In genomic region chr19:47006496-47006895, GRCh38 we compare ENCODE assay signal across 20 cellular contexts. TPM values are rescaled to one million over a fixed set of nuclear protein-coding genes. Genes with fewer than 3 reads are reported as not detected.
A peak's percentile ranks its signal among the peaks of the same experiment; 100 is the strongest.
DNase-seq lines count a peak whose midpoint lies in the region; ATAC-seq, FAIRE-seq and TF ChIP-seq lines count a peak whose summit lies in the region.
"Had no signal": no experiment of that assay in that cellular context is flagged by ENCODE, and none has a peak within 500 bp of the region (broad histone marks: within the 10 kb centered on the region; RNA-seq: fewer than 3 reads in every experiment).

No MANE protein-coding gene starts in this region.

- peaks cover 1% of the 10 kb centered on the region; the same call in 1 of the 2 replicates for H3K79me1 ChIP-seq in H1 (ENCODE audit: low read depth, low read length)
- H3K79me1 ChIP-seq in neuronal stem cell (ENCODE audit: low read depth, low read length): peaks cover 2% of the 10 kb centered on the region

- H2BK15ac ChIP-seq in H1 (ENCODE audit: low read length) (no peak overlapping the region), neuronal stem cell (ENCODE audit: low read length) (no peak overlapping the region)

- H3K27ac Mint-ChIP-seq in effector memory CD8-positive, alpha-beta T cell: peak overlapping the region in 1 of 2 donors; percentile 41
- H3K27ac Mint-ChIP-seq: CD4-positive, alpha-beta T cell had no signal

- no peak overlapping the region for H2AFZ ChIP-seq in H1 (ENCODE audit: low read length)
- H2AFZ ChIP-seq in neuronal stem cell (ENCODE audit: low read length): no peak overlapping the region
- no peak overlapping the region for H2AFZ ChIP-seq in SK-N-SH (ENCODE audit: low read depth)

- no peak overlapping the region for H4K91ac ChIP-seq in H1 (replicated peaks; ENCODE audit: insufficient read length, low read length)
- no peak overlapping the region for H4K91ac ChIP-seq in neuronal stem cell (ENCODE audit: low read depth, low read length, poor library complexity)

- H3K4ac ChIP-seq in H1 (replicated peaks; ENCODE audit: insufficient read length, low read depth, low read length): no peak overlapping the region
- H3K4ac ChIP-seq in neuronal stem cell (ENCODE audit: low read length): no peak overlapping the region

- H2BK120ac ChIP-seq in H1 (replicated peaks; ENCODE audit: low read depth, low read length) (no peak overlapping the region), neuronal stem cell (ENCODE audit: low read depth, low read length) (no peak overlapping the region)

- WGBS in H1 (ENCODE audit: extremely low coverage in 1 of 2, insufficient coverage in 1 of 2, insufficient read length in 1 of 2, insufficient replicate concordance in 2 of 2, low coverage in 1 of 2, low lambda C conversion rate in 2 of 2, missing lambda C conversion rate in 1 of 2), 2 experiments: 83% methylated on average over 7 of the region's 8 CpGs; no CpG with 5 or more reads in 1 of the 2 experiments
- WGBS in neuronal stem cell (ENCODE audit: extremely low coverage in 2 of 2, insufficient read length in 2 of 2, insufficient replicate concordance in 1 of 2), 2 donors: no CpG with 5 or more reads among the region's 8 CpGs
- WGBS in SK-N-SH (ENCODE audit: low lambda C conversion rate): 91% methylated on average over 8 of the region's 8 CpGs

- POLR2A ChIA-PET in HEK293 (lab: Yijun Ruan, JAX) (no interaction called here), H1 (lab: Charles Lee; ENCODE audit: partially characterized antibody) (interaction anchor here (1.1 to 2.0 kb wide), 2 partner anchors 9 to 11 kb away, joined by 3 to 5 read pairs; no protein-coding TSS in a partner anchor), SK-N-SH (lab: Yijun Ruan, JAX) (interaction anchor here (0.8 kb wide), 1 partner anchor 10 kb away, joined by 4 read pairs; no protein-coding TSS in a partner anchor)

- TF ChIP-seq RAD21 in H1 (IDR thresholded peaks at IDR 0.05 in 1 of 2, conservative IDR thresholded peaks at IDR 0.05 in 1 of 2; ENCODE audit: low read depth in 2 of 2, low read length in 2 of 2) (no peak), SK-N-SH (IDR thresholded peaks at IDR 0.05; ENCODE audit: low read length) (no peak)

- H2AK5ac ChIP-seq in H1 (ENCODE audit: low read depth, low read length) (0 out of 2 replicates have a peak overlapping the region, but pooled peaks have one; percentile 39), neuronal stem cell (ENCODE audit: low read depth, low read length) (no peak overlapping the region)

- no peak for TF ChIP-seq POLR2A in H1 (IDR thresholded peaks at IDR 0.05; ENCODE audit: control extremely low read depth in 1 of 2, low read depth in 2 of 2, low read length in 2 of 2)

- no peak overlapping the region for H4K8ac ChIP-seq in H1 (ENCODE audit: extremely low read depth, insufficient read depth, low read length)
- no peak overlapping the region for H4K8ac ChIP-seq in neuronal stem cell (ENCODE audit: low read depth, low read length)

- H4K5ac ChIP-seq in H1 (ENCODE audit: insufficient read length, low read depth, low read length): no peak overlapping the region

- H3K14ac ChIP-seq in H1 (ENCODE audit: insufficient read length) (no peak overlapping the region), neuronal stem cell (ENCODE audit: low read length) (no peak overlapping the region)

- CTCF ChIA-PET in HEK293 (lab: Yijun Ruan, JAX) (interaction anchor here (1.0 kb wide), 1 partner anchor 16 kb away, joined by 3 read pairs; no protein-coding TSS in a partner anchor), H1 (lab: Charles Lee; ENCODE audit: partially characterized antibody) (interaction anchor here (0.6 to 2.5 kb wide), 5 partner anchors 15 to 241 kb away, joined by 3 to 8 read pairs (median 3); no protein-coding TSS in a partner anchor), SK-N-SH (lab: Yijun Ruan, JAX) (interaction anchor here (0.7 to 1.9 kb wide), 2 partner anchors 16 to 240 kb away, joined by 3 to 9 read pairs; no protein-coding TSS in a partner anchor)

- H3K18ac ChIP-seq in H1 (ENCODE audit: extremely low read depth, low read length): no peak overlapping the region
- H3K18ac ChIP-seq in neuronal stem cell (ENCODE audit: low read length): no peak overlapping the region

- H3K4me2 ChIP-seq in H1 (ENCODE audit: insufficient read depth in 1 of 2, low read depth in 2 of 2, low read length in 2 of 2): no peak overlapping the region
- H3K4me2 ChIP-seq in neuronal stem cell (ENCODE audit: insufficient read depth, low read length, poor library complexity, severe bottlenecking): no peak overlapping the region
- no peak overlapping the region for H3K4me2 ChIP-seq in SK-N-SH
- H3K4me2 ChIP-seq: A549; BLaER1 treated with 17β-estradiol and CSF1 and Interleukin-3, amounts not matched to agents 10 nM and 100 nM had no signal

- no peak overlapping the region for H3K4me3 Mint-ChIP-seq in effector memory CD8-positive, alpha-beta T cell
- H3K4me3 Mint-ChIP-seq: CD4-positive, alpha-beta T cell had no signal

- peaks cover 23% of the 10 kb centered on the region for H3K36me3 Mint-ChIP-seq in effector memory CD8-positive, alpha-beta T cell (ENCODE audit: insufficient read depth)

- H3K36me3 ChIP-seq in HEK293 (ENCODE audit: control insufficient read depth in 2 of 2, insufficient read depth in 1 of 2, low read length in 2 of 2): peaks cover 0 to 3% of the 10 kb centered on the region in 2 experiments; a peak in 1 of 3 replicates
- no peaks in the 10 kb centered on the region for H3K36me3 ChIP-seq in H1 (ENCODE audit: control insufficient read depth in 2 of 4, insufficient read depth in 4 of 4, low read length in 3 of 4)
- H3K36me3 ChIP-seq in neuronal stem cell (replicated peaks in 1 of 2; ENCODE audit: control insufficient read depth in 2 of 2, insufficient read depth in 2 of 2, low read length in 2 of 2): peaks cover 8 to 12% of the 10 kb centered on the region in 2 donors
- H3K36me3 ChIP-seq in SK-N-SH (replicated peaks in 1 of 2; ENCODE audit: control insufficient read depth in 1 of 2, insufficient read depth in 2 of 2, low read length in 1 of 2): peaks cover 0 to 11% of the 10 kb centered on the region in 2 experiments

- H3K23me2 ChIP-seq in H1 (ENCODE audit: low read depth, low read length): no peaks in the 10 kb centered on the region

- H3K27ac ChIP-seq in HEK293 (ENCODE audit: extremely low read depth, low read depth, low read length) (no peak overlapping the region), H1 (ENCODE audit: low read depth, low read length) (no peak overlapping the region), neuronal stem cell (replicated peaks; ENCODE audit: low read length) (peak overlapping the region; percentile 49), SK-N-SH (ENCODE audit: low read depth in 2 of 2, low read length in 1 of 2) (no peak overlapping the region)
- H3K27ac ChIP-seq: A549; BLaER1 treated with 17β-estradiol and CSF1 and Interleukin-3, amounts not matched to agents 10 nM and 100 nM had no signal

- H3K79me2 ChIP-seq in H1 (ENCODE audit: control insufficient read depth in 1 of 2, insufficient read depth in 2 of 2, low read length in 2 of 2) (no peaks in the 10 kb centered on the region), SK-N-SH (ENCODE audit: insufficient read depth) (no peaks in the 10 kb centered on the region)

- no peak overlapping the region for H2BK5ac ChIP-seq in H1 (ENCODE audit: low read depth, low read length)
- H2BK5ac ChIP-seq in neuronal stem cell (ENCODE audit: low read length): no peak overlapping the region

- TF ChIP-seq EP300 in H1 (IDR thresholded peaks at IDR 0.05; ENCODE audit: borderline replicate concordance in 1 of 2, low read depth in 2 of 2, low read length in 2 of 2) (no peak), SK-N-SH (IDR thresholded peaks at IDR 0.05; ENCODE audit: borderline replicate concordance in 1 of 2, low read depth in 1 of 2, low read length in 1 of 2) (no peak)

- no peaks in the 10 kb centered on the region for H3K9me3 Mint-ChIP-seq in effector memory CD8-positive, alpha-beta T cell
- H3K9me3 Mint-ChIP-seq: CD4-positive, alpha-beta T cell had no signal

- H3K9me3 ChIP-seq in HEK293 (ENCODE audit: control insufficient read depth, insufficient read depth, low read depth, low read length) (no peaks in the 10 kb centered on the region), H1 (ENCODE audit: insufficient read depth in 2 of 2, low read depth in 1 of 2, low read length in 1 of 2) (no peaks in the 10 kb centered on the region), neuronal stem cell (replicated peaks in 1 of 2; ENCODE audit: control insufficient read depth in 2 of 2, insufficient read depth in 1 of 2, low read depth in 1 of 2, low read length in 2 of 2) (peaks cover 5 to 7% of the 10 kb centered on the region in 2 donors), SK-N-SH (no peaks in the 10 kb centered on the region)
- H3K9me3 ChIP-seq: A549 had no signal

- H3K4me1 Mint-ChIP-seq in effector memory CD8-positive, alpha-beta T cell (ENCODE audit: low read depth in 2 of 2): peaks cover 14 to 15% of the 10 kb centered on the region in 2 donors

- H4K20me1 ChIP-seq in H1 (replicated peaks in 1 of 2; ENCODE audit: control insufficient read depth in 1 of 2, insufficient read depth in 2 of 2, low read length in 2 of 2) (peaks cover 0 to 7% of the 10 kb centered on the region in 2 experiments), SK-N-SH (ENCODE audit: insufficient read depth) (peaks cover 6% of the 10 kb centered on the region; the same call in 1 of the 2 replicates)

- no peak overlapping the region for H3K4me3 ChIP-seq in HEK293 (ENCODE audit: low read depth, low read length)
- no peak overlapping the region for H3K4me3 ChIP-seq in H1 (ENCODE audit: extremely low read depth in 1 of 4, insufficient read depth in 2 of 4, low read depth in 3 of 4, low read length in 4 of 4)
- no peak overlapping the region for H3K4me3 ChIP-seq in neuronal stem cell (ENCODE audit: low read length in 2 of 2)
- no peak overlapping the region for H3K4me3 ChIP-seq in SK-N-SH (ENCODE audit: low read depth in 2 of 2, low read length in 1 of 2)
- H3K4me3 ChIP-seq: A549; BLaER1 treated with 17β-estradiol and CSF1 and Interleukin-3, amounts not matched to agents 10 nM and 100 nM had no signal

- H3F3A ChIP-seq in SK-N-SH (replicated peaks; ENCODE audit: insufficient read depth): peaks cover 7% of the 10 kb centered on the region

- H2BK12ac ChIP-seq in H1 (ENCODE audit: low read depth, low read length) (no peak overlapping the region), neuronal stem cell (ENCODE audit: low read length) (no peak overlapping the region)

- ATAC-seq in esophagus mucosa: no peak
- ATAC-seq in effector memory CD8-positive, alpha-beta T cell (replicated peaks): no peak

- no peak for FAIRE-seq in H1 (lab: Jason Lieb, UNC)
- FAIRE-seq: A549 had no signal

- H3K4me1 ChIP-seq in HEK293 (ENCODE audit: control insufficient read depth, insufficient read depth, low read length): 0 out of 2 replicates have a peak, but pooled peaks cover 2% of the 10 kb centered on the region
- H3K4me1 ChIP-seq in H1 (replicated peaks in 1 of 4; ENCODE audit: control insufficient read depth in 3 of 4, insufficient read depth in 4 of 4, low read length in 3 of 4): peaks cover 0 to 5% (median 0%) of the 10 kb centered on the region in 4 experiments; a peak in 2 of 7 replicates
- H3K4me1 ChIP-seq in neuronal stem cell (ENCODE audit: control insufficient read depth in 2 of 2, insufficient read depth in 1 of 2, low read depth in 1 of 2, low read length in 2 of 2): peaks cover 13 to 23% of the 10 kb centered on the region in 2 donors
- peaks cover 0 to 9% of the 10 kb centered on the region in 2 experiments; a peak in 1 of 4 replicates for H3K4me1 ChIP-seq in SK-N-SH (ENCODE audit: control insufficient read depth in 1 of 2, insufficient read depth in 2 of 2, low read depth in 1 of 2, low read length in 1 of 2)

- no peaks in the 10 kb centered on the region for H3K9me2 ChIP-seq in SK-N-SH

- no peaks in the 10 kb centered on the region for H3K27me3 ChIP-seq in H1 (replicated peaks in 1 of 4; ENCODE audit: control insufficient read depth in 3 of 4, extremely low read depth in 1 of 4, insufficient read depth in 3 of 4, low read length in 3 of 4)
- H3K27me3 ChIP-seq in neuronal stem cell (ENCODE audit: control insufficient read depth in 3 of 3, insufficient read depth in 3 of 3, low read depth in 1 of 3, low read length in 3 of 3): no peaks in the 10 kb centered on the region
- no peaks in the 10 kb centered on the region for H3K27me3 ChIP-seq in SK-N-SH (ENCODE audit: insufficient read depth)

- H3K56ac ChIP-seq in H1 (replicated peaks; ENCODE audit: insufficient read length, low read depth, low read length): no peak overlapping the region

- DNase-seq in ELF-1 (ENCODE audit: low read depth, low spot score) (peak; percentile 38), H1 (ENCODE audit: low read depth in 1 of 2, low spot score in 2 of 2) (no peak), neuronal stem cell (ENCODE audit: low spot score) (no peak), SK-N-SH (no peak)
- DNase-seq in effector memory CD8-positive, alpha-beta T cell: no peak
- DNase-seq: AML-193; CD4-positive, alpha-beta T cell; DMS153; HCEC 1CT; Kasumi-1; NCI-H1105; NCI-H1436 treated with DMSO at 0.1 percent for 48 hours; NCI-H187 treated with DMSO at 0.1 percent for 48 hours; NCI-H524; NCI-H748 treated with DMSO at 0.1 percent for 48 hours had no signal

- TF ChIP-seq CTCF in HEK293 (tag by site-specific recombination; IDR thresholded peaks at IDR 0.05) (no peak), H1 (IDR thresholded peaks at IDR 0.05; ENCODE audit: control extremely low read depth in 1 of 3, insufficient read depth in 1 of 3, low read depth in 1 of 3, low read length in 3 of 3) (no peak), SK-N-SH (IDR thresholded peaks at IDR 0.05) (no peak)

- no peak overlapping the region for H3K23ac ChIP-seq in H1 (ENCODE audit: insufficient read length)
- no peak overlapping the region for H3K23ac ChIP-seq in neuronal stem cell (ENCODE audit: low read depth, low read length, poor library complexity)

- H3K9ac ChIP-seq in H1 (replicated peaks in 1 of 4; ENCODE audit: extremely low read depth in 1 of 4, low read depth in 3 of 4, low read length in 3 of 4) (no peak overlapping the region), neuronal stem cell (ENCODE audit: low read depth, low read length, poor library complexity) (no peak overlapping the region), SK-N-SH (no peak overlapping the region)
- H3K9ac ChIP-seq: BLaER1 treated with 17β-estradiol and CSF1 and Interleukin-3, amounts not matched to agents 10 nM and 100 nM had no signal

- H2BK20ac ChIP-seq in H1 (ENCODE audit: low read length): no peak overlapping the region

- H3K27me3 Mint-ChIP-seq in effector memory CD8-positive, alpha-beta T cell: no peaks in the 10 kb centered on the region
- H3K27me3 Mint-ChIP-seq: CD4-positive, alpha-beta T cell had no signal

RNA-seq across cellular contexts. Expression of gene NPAS1, which starts 13.1 kb away (rescaled TPM):
- 9.0 and 9.9 TPM in 2 replicates for total RNA-seq in H1 (2021; fragmentation: NEBNext Ultra II Directional; extraction: Animal tissue kit (Norgen Biotek cat#: 25700))
- polyA plus RNA-seq in H1 (2011; rRNA removed) (13.9 and 26.8 TPM in 2 replicates), SK-N-SH (2012; rRNA removed) (1.0 and 1.1 TPM in 2 replicates)
- 17.3 TPM for polyA plus RNA-seq in H1 (2011; cell fraction: cytosol; rRNA removed)
- polyA plus RNA-seq in H1 (2011; cell fraction: nucleus; rRNA removed): 27.9 TPM
- polyA plus RNA-seq in H1 (2012, experiment 1 of 2): 7.4 to 12.8 TPM (median 11.3 TPM) in 4 replicates
- 9.8 TPM for polyA plus RNA-seq in H1 (2012, experiment 2 of 2)
- 6.6 TPM for polyA plus RNA-seq in H1 (2013, experiment 1 of 2)
- polyA plus RNA-seq in H1 (2013, experiment 2 of 2): 5.8 TPM
- polyA minus RNA-seq in H1 (2011; rRNA and poly(A)+ RNA removed): 2.4 and 4.5 TPM in 2 replicates
- polyA minus RNA-seq in H1 (2011; cell fraction: cytosol; rRNA and poly(A)+ RNA removed): 9.7 TPM
- 9.2 TPM for polyA minus RNA-seq in H1 (2011; cell fraction: nucleus; rRNA and poly(A)+ RNA removed)
- 4.9 TPM for polyA plus RNA-seq in neuronal stem cell (2013, experiment 1 of 2)
- polyA plus RNA-seq in neuronal stem cell (2013, experiment 2 of 2): 4.7 TPM
- polyA plus RNA-seq in SK-N-SH (2012; cell fraction: cytosol; rRNA removed): 0.62 and 1.00 TPM in 2 replicates
- 2.6 and 3.8 TPM in 2 replicates for polyA plus RNA-seq in SK-N-SH (2012; cell fraction: nucleus; rRNA removed)
- 0.52 TPM for total RNA-seq in esophagus mucosa
- total RNA-seq: HT-29 had no signal

RNA-seq across cellular contexts. Expression of gene TMEM160, which starts 41.9 kb away (rescaled TPM):
- total RNA-seq in H1 (2021; fragmentation: NEBNext Ultra II Directional; extraction: Animal tissue kit (Norgen Biotek cat#: 25700)): 57.5 and 61.7 TPM in 2 replicates
- polyA plus RNA-seq in H1 (2011; rRNA removed) (152 and 209 TPM in 2 replicates), SK-N-SH (2012; rRNA removed) (33.0 and 40.1 TPM in 2 replicates)
- polyA plus RNA-seq in H1 (2011; cell fraction: cytosol; rRNA removed): 87.1 TPM
- 85.1 TPM for polyA plus RNA-seq in H1 (2011; cell fraction: nucleus; rRNA removed)
- 19.0 to 57.5 TPM (median 50.3 TPM) in 4 replicates for polyA plus RNA-seq in H1 (2012, experiment 1 of 2)
- polyA plus RNA-seq in H1 (2012, experiment 2 of 2): 55.3 TPM
- polyA plus RNA-seq in H1 (2013, experiment 1 of 2): 61.7 TPM
- 60.3 TPM for polyA plus RNA-seq in H1 (2013, experiment 2 of 2)
- 2.0 and 2.2 TPM in 2 replicates for polyA minus RNA-seq in H1 (2011; rRNA and poly(A)+ RNA removed)
- 19.2 TPM for polyA minus RNA-seq in H1 (2011; cell fraction: cytosol; rRNA and poly(A)+ RNA removed)
- polyA minus RNA-seq in H1 (2011; cell fraction: nucleus; rRNA and poly(A)+ RNA removed): 26.7 TPM
- polyA plus RNA-seq in neuronal stem cell (2013, experiment 1 of 2): 49.2 TPM
- polyA plus RNA-seq in neuronal stem cell (2013, experiment 2 of 2): 45.0 TPM
- polyA plus RNA-seq in SK-N-SH (2012; cell fraction: cytosol; rRNA removed): 16.8 and 26.2 TPM in 2 replicates
- polyA plus RNA-seq in SK-N-SH (2012; cell fraction: nucleus; rRNA removed): 13.8 and 35.6 TPM in 2 replicates
- total RNA-seq in esophagus mucosa: 34.5 TPM
